17 cellular contexts compared by ENCODE assay signal in genomic region chr11:45501277-45501979, GRCh38.
DNase-seq lines count a peak whose midpoint lies in the region; FAIRE-seq and TF ChIP-seq lines count a peak whose summit lies in the region.
"Had no signal": no experiment of that assay in that cellular context is flagged by ENCODE, and none has a peak within 500 bp of the region (broad histone marks: within the 10 kb centered on the region; RNA-seq: fewer than 3 reads in every experiment).

No MANE protein-coding gene starts in this region.

- no peaks in the 10 kb centered on the region for H4K20me1 ChIP-seq in astrocyte (ENCODE audit: insufficient read depth, low read length)
- no peaks in the 10 kb centered on the region for H4K20me1 ChIP-seq in hepatocyte (ENCODE audit: insufficient read depth, poor library complexity, severe bottlenecking)
- H4K20me1 ChIP-seq: BLaER1 treated with 17β-estradiol and CSF1 and Interleukin-3, amounts not matched to agents 10 nM and 100 nM had no signal

- H3K9ac ChIP-seq in astrocyte (ENCODE audit: low read length) (no peak overlapping the region), neuronal stem cell (ENCODE audit: low read depth, low read length, poor library complexity) (no peak overlapping the region)
- H3K9ac ChIP-seq: BLaER1 treated with 17β-estradiol and CSF1 and Interleukin-3, amounts not matched to agents 10 nM and 100 nM; GM23248; KMS-11 had no signal

- 36% methylated on average over 6 of the region's 6 CpGs for WGBS in hepatocyte (ENCODE audit: low lambda C conversion rate, missing lambda C conversion rate)
- no CpG with 5 or more reads among the region's 6 CpGs for WGBS in neuronal stem cell (ENCODE audit: extremely low coverage in 2 of 2, insufficient read length in 2 of 2, insufficient replicate concordance in 1 of 2), 2 donors

- no peak overlapping the region for H3K4me2 ChIP-seq in astrocyte (ENCODE audit: low read length)
- H3K4me2 ChIP-seq in hepatocyte = peak overlapping the region; percentile 41
- peak overlapping the region; percentile 34 for H3K4me2 ChIP-seq in neuronal stem cell (ENCODE audit: insufficient read depth, low read length, poor library complexity, severe bottlenecking)
- H3K4me2 ChIP-seq: KMS-11 had no signal

- H4K91ac ChIP-seq in neuronal stem cell (ENCODE audit: low read depth, low read length, poor library complexity) = no peak overlapping the region

- H3K9me2 ChIP-seq in hepatocyte (replicated peaks; ENCODE audit: insufficient read depth) = no peaks in the 10 kb centered on the region

- peak in 2 of 3 experiments; percentile 7 to 54 for DNase-seq in NCI-H1417 (lab: John Stamatoyannopoulos, UW)
- no peak for DNase-seq in NCI-H1417 treated with DMSO at 0.1 percent for 48 hours (lab: John Stamatoyannopoulos, UW)
- no peak for DNase-seq in astrocyte (ENCODE audit: low read depth)
- DNase-seq in hepatocyte (ENCODE audit: low spot score) = peak; percentile 60
- peak; percentile 72 for DNase-seq in neuronal stem cell (ENCODE audit: low spot score)
- DNase-seq in NCI-H1436 (lab: John Stamatoyannopoulos, UW) = no peak
- no peak for DNase-seq in HTR-8/SVneo (ENCODE audit: insufficient read length, low spot score)
- DNase-seq in germinal center (ENCODE audit: low spot score) = no peak
- DNase-seq: NCI-H1092 treated with DMSO at 0.1 percent for 48 hours, NCI-H1930, NCI-H524 treated with DMSO at 0.1 percent for 48 hours, PC-3 had no signal

- H4K8ac ChIP-seq in neuronal stem cell (ENCODE audit: low read depth, low read length) = no peak overlapping the region

- H3K79me2 ChIP-seq in astrocyte (ENCODE audit: insufficient read depth, low read length) (no peaks in the 10 kb centered on the region), hepatocyte (no peaks in the 10 kb centered on the region)

- peak overlapping the region; percentile 77 for H2BK5ac ChIP-seq in neuronal stem cell (ENCODE audit: low read length)

- H3K9me3 ChIP-seq in astrocyte (ENCODE audit: insufficient read depth, low read depth, low read length) = no peaks in the 10 kb centered on the region
- no peaks in the 10 kb centered on the region for H3K9me3 ChIP-seq in hepatocyte (ENCODE audit: low read depth)
- H3K9me3 ChIP-seq in neuronal stem cell (replicated peaks in 1 of 2; ENCODE audit: control insufficient read depth in 2 of 2, insufficient read depth in 1 of 2, low read depth in 1 of 2, low read length in 2 of 2) = peaks cover 0 to 4% of the 10 kb centered on the region in 2 donors

- no peak for FAIRE-seq in astrocyte (lab: Jason Lieb, UNC)
- FAIRE-seq in HTR-8/SVneo (lab: Jason Lieb, UNC) = no peak

- H2AFZ ChIP-seq in astrocyte (ENCODE audit: low read depth, low read length) (peak overlapping the region; percentile 10), hepatocyte (no peak overlapping the region), neuronal stem cell (ENCODE audit: low read length) (peak overlapping the region; percentile 23)
- H2AFZ ChIP-seq: GM23248 had no signal

- H3K4me1 ChIP-seq in astrocyte (ENCODE audit: insufficient read depth, low read length) (no peaks in the 10 kb centered on the region), hepatocyte (ENCODE audit: insufficient read depth) (peaks cover 18% of the 10 kb centered on the region), neuronal stem cell (ENCODE audit: control insufficient read depth in 2 of 2, insufficient read depth in 1 of 2, low read depth in 1 of 2, low read length in 2 of 2) (peaks cover 18 to 29% of the 10 kb centered on the region in 2 donors)

- no peaks in the 10 kb centered on the region for H3K36me3 Mint-ChIP-seq in astrocyte (ENCODE audit: low read depth, unreplicated experiment)

- H3K27ac ChIP-seq in astrocyte (ENCODE audit: low read depth, low read length) = no peak overlapping the region
- peak overlapping the region; percentile 75 for H3K27ac ChIP-seq in hepatocyte
- peak overlapping the region; percentile 64 for H3K27ac ChIP-seq in neuronal stem cell (replicated peaks; ENCODE audit: low read length)
- H3K27ac ChIP-seq: 22Rv1; BLaER1 treated with 17β-estradiol and CSF1 and Interleukin-3, amounts not matched to agents 10 nM and 100 nM; GM23248; HL-60; KMS-11 had no signal

- peak overlapping the region; percentile 0 for H3K23ac ChIP-seq in neuronal stem cell (ENCODE audit: low read depth, low read length, poor library complexity)

- peak overlapping the region; percentile 18 for H2BK15ac ChIP-seq in neuronal stem cell (ENCODE audit: low read length)

- H2BK120ac ChIP-seq in neuronal stem cell (ENCODE audit: low read depth, low read length) = no peak overlapping the region

- H3K27me3 ChIP-seq in astrocyte (ENCODE audit: insufficient read depth, low read length) (peaks cover 4% of the 10 kb centered on the region), hepatocyte (no peaks in the 10 kb centered on the region), neuronal stem cell (ENCODE audit: control insufficient read depth in 3 of 3, insufficient read depth in 3 of 3, low read depth in 1 of 3, low read length in 3 of 3) (no peaks in the 10 kb centered on the region)
- H3K27me3 ChIP-seq: BLaER1 treated with 17β-estradiol and CSF1 and Interleukin-3, amounts not matched to agents 10 nM and 100 nM had no signal

- no peak overlapping the region for H3K4me3 Mint-ChIP-seq in astrocyte (ENCODE audit: unreplicated experiment)

- H3K4me1 Mint-ChIP-seq in astrocyte (ENCODE audit: low read depth, unreplicated experiment) = peaks cover 4% of the 10 kb centered on the region

- no peak overlapping the region for H2BK12ac ChIP-seq in neuronal stem cell (ENCODE audit: low read length)

- peak overlapping the region; percentile 73 for H3K18ac ChIP-seq in neuronal stem cell (ENCODE audit: low read length)

- TF ChIP-seq CTCF in astrocyte (IDR thresholded peaks at IDR 0.05; ENCODE audit: insufficient read depth, low read depth, low read length) (no peak), hepatocyte (IDR thresholded peaks at IDR 0.05; ENCODE audit: poor library complexity) (no peak)

- H3K4ac ChIP-seq in neuronal stem cell (ENCODE audit: low read length) = no peak overlapping the region

- H3K27ac Mint-ChIP-seq in astrocyte (ENCODE audit: unreplicated experiment) = no peak overlapping the region

- peaks cover 2% of the 10 kb centered on the region for H3K9me3 Mint-ChIP-seq in astrocyte (ENCODE audit: unreplicated experiment)

- peaks cover 30% of the 10 kb centered on the region for H3K27me3 Mint-ChIP-seq in astrocyte (ENCODE audit: low read depth, unreplicated experiment)

- H3K36me3 ChIP-seq in astrocyte (ENCODE audit: insufficient read depth, low read length) (no peaks in the 10 kb centered on the region), hepatocyte (replicated peaks; ENCODE audit: insufficient read depth, low read depth) (no peaks in the 10 kb centered on the region), neuronal stem cell (replicated peaks in 1 of 2; ENCODE audit: control insufficient read depth in 2 of 2, insufficient read depth in 2 of 2, low read length in 2 of 2) (no peaks in the 10 kb centered on the region)
- H3K36me3 ChIP-seq: BLaER1 treated with 17β-estradiol and CSF1 and Interleukin-3, amounts not matched to agents 10 nM and 100 nM had no signal

- H3K4me3 ChIP-seq in astrocyte (ENCODE audit: insufficient read depth, low read depth, low read length) (no peak overlapping the region), hepatocyte (no peak overlapping the region), neuronal stem cell (ENCODE audit: low read length in 2 of 2) (no peak overlapping the region)
- H3K4me3 ChIP-seq: BLaER1 treated with 17β-estradiol and CSF1 and Interleukin-3, amounts not matched to agents 10 nM and 100 nM; GM23248 had no signal

- peak overlapping the region; percentile 1 for H3K14ac ChIP-seq in neuronal stem cell (ENCODE audit: low read length)

- H2AK5ac ChIP-seq in neuronal stem cell (ENCODE audit: low read depth, low read length) = peak overlapping the region; percentile 2

- no peaks in the 10 kb centered on the region for H3K79me1 ChIP-seq in neuronal stem cell (ENCODE audit: low read depth, low read length)

Comparison
In these comparisons a context has a peak if more than half of its experiments do, and no peak if none do; other contexts are left out.
1. DNase-seq: peak in NCI-H1417 (2 of 3), hepatocyte (single experiment) and neuronal stem cell (single experiment); none in NCI-H1417 treated with DMSO at 0.1 percent for 48 hours (single experiment), astrocyte (single experiment), NCI-H1436 (single experiment), HTR-8/SVneo (single experiment) and germinal center (single experiment).